ENCODE assay signal across 4 cellular contexts in genomic region chr7:148950806-148951205, GRCh38.
"Had no signal": no experiment of that assay in that cellular context is flagged by ENCODE, and none has a peak within 500 bp of the region (broad histone marks: within the 10 kb centered on the region; RNA-seq: fewer than 3 reads in every experiment).

No MANE protein-coding gene starts in this region.

- ATAC-seq: HepG2, K562 had no signal

- H3K27ac ChIP-seq: HL-60 had no signal

- DNase-seq: IMR-90 had no signal

- H3K4me3 ChIP-seq: K562 had no signal
